ENCODE assay signal across 9 cellular contexts in genomic region chr2:169478745-169479256, GRCh38. TPM values are rescaled to one million over a fixed set of nuclear protein-coding genes. Genes with fewer than 3 reads are reported as not detected.
DNase-seq lines count a peak whose midpoint lies in the region; ATAC-seq, FAIRE-seq and TF ChIP-seq lines count a peak whose summit lies in the region.
"Had no signal": no experiment of that assay in that cellular context is flagged by ENCODE, and none has a peak within 500 bp of the region (broad histone marks: within the 10 kb centered on the region; RNA-seq: fewer than 3 reads in every experiment).

No MANE protein-coding gene starts in this region.

- no peaks in the 10 kb centered on the region for H3K36me3 Mint-ChIP-seq in activated CD8-positive, alpha-beta memory T cell treated with anti-CD3 and anti-CD28 coated beads, Interleukin-2, amount 10 ng/mL, durations not matched to agents 7 days and 5 days
- peaks cover 5% of the 10 kb centered on the region for H3K36me3 Mint-ChIP-seq in astrocyte (ENCODE audit: low read depth, unreplicated experiment)

- H3K27ac ChIP-seq in astrocyte (ENCODE audit: low read depth, low read length), result peak overlapping the region; percentile 62
- peak overlapping the region; percentile 75 to 81 for H3K27ac ChIP-seq in tibial artery

- in situ Hi-C loops in GM13977 (cut with MboI; ENCODE audit: low pct_unique_long_range_greater_than_20kb, low sequenced_read_pairs, unreplicated experiment), result no loop called here

- no peak for TF ChIP-seq POLR2A in lower leg skin (IDR thresholded peaks at IDR 0.05)

- H3K9me3 Mint-ChIP-seq in activated CD8-positive, alpha-beta memory T cell treated with anti-CD3 and anti-CD28 coated beads, Interleukin-2, amount 10 ng/mL, durations not matched to agents 7 days and 5 days (ENCODE audit: low read depth), result no peaks in the 10 kb centered on the region
- no peaks in the 10 kb centered on the region for H3K9me3 Mint-ChIP-seq in astrocyte (ENCODE audit: unreplicated experiment)

- H3K9ac ChIP-seq in astrocyte (ENCODE audit: low read length), result peak overlapping the region; percentile 81

- 69 to 70% methylated on average over 13 to 14 of the region's 14 CpGs for WGBS in lower leg skin, 2 donors

- peak overlapping the region; percentile 97 for H3K4me2 ChIP-seq in astrocyte (ENCODE audit: low read length)

- no peak for ATAC-seq in activated CD8-positive, alpha-beta memory T cell treated with anti-CD3 and anti-CD28 coated beads, Interleukin-2, amount 10 ng/mL, durations not matched to agents 7 days and 5 days

- H3K4me1 ChIP-seq in astrocyte (ENCODE audit: insufficient read depth, low read length), result peaks cover 13% of the 10 kb centered on the region
- H3K4me1 ChIP-seq in tibial artery, result peaks cover 0 to 15% (median 4%) of the 10 kb centered on the region in 4 donors

- H3K27me3 ChIP-seq in astrocyte (ENCODE audit: insufficient read depth, low read length) (no peaks in the 10 kb centered on the region), tibial artery (no peaks in the 10 kb centered on the region)

- H3K79me2 ChIP-seq in astrocyte (ENCODE audit: insufficient read depth, low read length), result no peaks in the 10 kb centered on the region

- CTCF ChIA-PET in activated CD8-positive, alpha-beta memory T cell treated with anti-CD3 and anti-CD28 coated beads, Interleukin-2, amount 10 ng/mL, durations not matched to agents 7 days and 5 days (lab: Charles Lee), result interaction anchor here (0.8 to 1.7 kb wide), 8 partner anchors 9 to 348 kb away, joined by 3 to 10 read pairs (median 4); partner anchors contain the start of genes CFAP210, METTL5, PHOSPHO2 and SSB

- H3K27me3 Mint-ChIP-seq in activated CD8-positive, alpha-beta memory T cell treated with anti-CD3 and anti-CD28 coated beads, Interleukin-2, amount 10 ng/mL, durations not matched to agents 7 days and 5 days, result no peaks in the 10 kb centered on the region
- no peaks in the 10 kb centered on the region for H3K27me3 Mint-ChIP-seq in astrocyte (ENCODE audit: low read depth, unreplicated experiment)

- FAIRE-seq in astrocyte (lab: Jason Lieb, UNC), result no peak

- no peaks in the 10 kb centered on the region for H4K20me1 ChIP-seq in astrocyte (ENCODE audit: insufficient read depth, low read length)

- peak overlapping the region; percentile 73 for H3K4me3 ChIP-seq in astrocyte (ENCODE audit: insufficient read depth, low read depth, low read length)
- peak overlapping the region; percentile 64 for H3K4me3 ChIP-seq in lower leg skin (ENCODE audit: low read depth, poor library complexity, severe bottlenecking)
- peak overlapping the region; percentile 76 to 86 for H3K4me3 ChIP-seq in tibial artery

- no peak for DNase-seq in activated CD8-positive, alpha-beta memory T cell treated with anti-CD3 and anti-CD28 coated beads, Interleukin-2, amount 10 ng/mL, durations not matched to agents 7 days and 5 days
- no peak for DNase-seq in activated CD8-positive, alpha-beta memory T cell treated with anti-CD3 and anti-CD28 coated beads, Interleukin-2, amount 50 U/mL, for 48 hours
- DNase-seq in astrocyte (ENCODE audit: low read depth) (no peak), lower leg skin (ENCODE audit: low spot score in 2 of 2) (no peak), tibial artery (no peak), OCI-M2 (lab: John Stamatoyannopoulos, UW; ENCODE audit: unreplicated experiment) (no peak), GM19238 (ENCODE audit: insufficient read length, low spot score) (no peak), GM13977 (ENCODE audit: low spot score) (no peak)

- no peaks in the 10 kb centered on the region for H3K9me3 ChIP-seq in astrocyte (ENCODE audit: insufficient read depth, low read depth, low read length)
- no peaks in the 10 kb centered on the region for H3K9me3 ChIP-seq in tibial artery

- intact Hi-C loops in lower leg skin (cut with DNase I; ENCODE audit: low total_unique reads), result loop anchor here (5.0 kb wide), 1 partner anchor 334 kb away; no protein-coding TSS in a partner anchor
- intact Hi-C loops in tibial artery (cut with DNase I; ENCODE audit: low total_unique reads), result no loop called here

- no peak for TF ChIP-seq CTCF in astrocyte (IDR thresholded peaks at IDR 0.05; ENCODE audit: insufficient read depth, low read depth, low read length)
- TF ChIP-seq CTCF in lower leg skin (IDR thresholded peaks at IDR 0.05), result no peak
- no peak for TF ChIP-seq CTCF in tibial artery (IDR thresholded peaks at IDR 0.05)
- no peak for TF ChIP-seq CTCF in GM13977 (IDR thresholded peaks at IDR 0.05; ENCODE audit: extremely low read depth, insufficient read depth, missing control alignments)

- peak overlapping the region; percentile 91 for H3K4me3 Mint-ChIP-seq in activated CD8-positive, alpha-beta memory T cell treated with anti-CD3 and anti-CD28 coated beads, Interleukin-2, amount 10 ng/mL, durations not matched to agents 7 days and 5 days
- H3K4me3 Mint-ChIP-seq in astrocyte (ENCODE audit: unreplicated experiment), result peak overlapping the region; percentile 88

- H3K36me3 ChIP-seq in astrocyte (ENCODE audit: insufficient read depth, low read length) (no peaks in the 10 kb centered on the region), tibial artery (peaks cover 3 to 17% (median 4%) of the 10 kb centered on the region in 3 donors)

- peak overlapping the region; percentile 92 for H2AFZ ChIP-seq in astrocyte (ENCODE audit: low read depth, low read length)

- peak overlapping the region; percentile 54 for H3K27ac Mint-ChIP-seq in activated CD8-positive, alpha-beta memory T cell treated with anti-CD3 and anti-CD28 coated beads, Interleukin-2, amount 10 ng/mL, durations not matched to agents 7 days and 5 days
- no peak overlapping the region for H3K27ac Mint-ChIP-seq in astrocyte (ENCODE audit: unreplicated experiment)

- H3K4me1 Mint-ChIP-seq in activated CD8-positive, alpha-beta memory T cell treated with anti-CD3 and anti-CD28 coated beads, Interleukin-2, amount 10 ng/mL, durations not matched to agents 7 days and 5 days, result peaks cover 15% of the 10 kb centered on the region
- no peaks in the 10 kb centered on the region for H3K4me1 Mint-ChIP-seq in astrocyte (ENCODE audit: low read depth, unreplicated experiment)

RNA-seq across cellular contexts. Expression of gene BBS5, which starts 0.5 kb away (rescaled TPM):
- 1 to 10 TPM; 1.3 to 1.9 TPM for total RNA-seq in activated CD8-positive, alpha-beta memory T cell treated with anti-CD3 and anti-CD28 coated beads, Interleukin-2, amount 10 ng/mL, durations not matched to agents 7 days and 5 days
- total RNA-seq in astrocyte, result 3.9 and 4.0 TPM in 2 replicates
- 1 to 10 TPM; 4.7 to 7.9 (median 5.3) TPM for total RNA-seq in lower leg skin

RNA-seq across cellular contexts. Expression of gene KLHL41, which starts 30.7 kb away (rescaled TPM):
- total RNA-seq in activated CD8-positive, alpha-beta memory T cell treated with anti-CD3 and anti-CD28 coated beads, Interleukin-2, amount 10 ng/mL, durations not matched to agents 7 days and 5 days, result under 1 TPM in 1 of 2 experiments, not detected in 1; 0.12 TPM
- not detected in 2 replicates for total RNA-seq in astrocyte
- under 1 TPM; 0.13 to 0.98 (median 0.73) TPM for total RNA-seq in lower leg skin
- total RNA-seq: HT1080 had no signal
